Comparison of ENCODE assay signal across 8 cellular contexts in the genomic region with DNA sequence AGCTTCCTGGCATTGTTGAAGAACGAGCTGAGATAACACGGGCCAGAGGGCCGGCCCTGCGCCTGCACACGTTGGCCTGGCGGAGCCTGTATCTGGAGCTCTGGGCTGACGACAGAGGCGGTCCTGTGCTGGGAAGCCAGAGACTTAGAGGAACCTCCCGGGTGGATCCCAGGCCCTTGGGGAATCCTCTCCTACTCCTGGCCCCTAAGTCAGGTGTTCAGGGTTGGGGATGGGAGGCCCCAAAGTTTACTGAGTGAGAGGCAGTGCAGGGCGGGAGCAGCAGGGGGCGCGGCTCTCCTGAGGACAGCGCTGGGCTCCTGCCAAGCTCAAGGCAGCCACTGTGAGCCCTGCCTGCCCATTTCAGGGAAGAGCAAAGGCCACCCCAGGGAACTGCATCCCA. TPM values are rescaled to one million over a fixed set of nuclear protein-coding genes. Genes with fewer than 3 reads are reported as not detected.
A peak's percentile ranks its signal among the peaks of the same experiment; 100 is the strongest.
DNase-seq lines count a peak whose midpoint lies in the region; ATAC-seq and TF ChIP-seq lines count a peak whose summit lies in the region.

No MANE protein-coding gene starts in this region.

- peak; percentile 65 to 68 for ATAC-seq in activated naive CD4-positive, alpha-beta T cell treated with anti-CD3 and anti-CD28 coated beads, Interleukin-2, amount 50 U/mL, for 72 hours
- peak; percentile 65 for ATAC-seq in stimulated activated effector memory CD8-positive, alpha-beta T cell treated with anti-CD3 and anti-CD28 coated beads, Interleukin-12 subunit alpha, Interleukin-12 subunit beta, amount 100 ng/mL, for 72 hours

- H3K27ac Mint-ChIP-seq in activated naive CD4-positive, alpha-beta T cell treated with anti-CD3 and anti-CD28 coated beads, Interleukin-2, amount 50 U/mL, for 72 hours, result no peak overlapping the region
- H3K27ac Mint-ChIP-seq in stimulated activated effector memory CD8-positive, alpha-beta T cell treated with anti-CD3 and anti-CD28 coated beads, Interleukin-12 subunit alpha, Interleukin-12 subunit beta, amount 100 ng/mL, for 72 hours, result no peak overlapping the region

- peak; percentile 84 for DNase-seq in AG08396 (ENCODE audit: low spot score)
- DNase-seq in GM13977 (ENCODE audit: low spot score), result peak; percentile 68
- DNase-seq in NCI-H146 treated with DMSO at 0.1 percent for 48 hours (lab: John Stamatoyannopoulos, UW; ENCODE audit: unreplicated experiment), result peak; percentile 31
- peak in 1 of 2 donors; percentile 45 for DNase-seq in activated naive CD4-positive, alpha-beta T cell treated with anti-CD3 and anti-CD28 coated beads, Interleukin-2, amount 50 U/mL, for 72 hours (ENCODE audit: low spot score in 2 of 2)
- DNase-seq in iPS DF 19.7 (ENCODE audit: low read depth, low spot score), result peak; percentile 33
- peak in 1 of 2 donors; percentile 64 for DNase-seq in stimulated activated effector memory CD8-positive, alpha-beta T cell treated with anti-CD3 and anti-CD28 coated beads, Interleukin-12 subunit alpha, Interleukin-12 subunit beta, amount 100 ng/mL, for 72 hours (ENCODE audit: low spot score in 2 of 2)
- DNase-seq in posterior cingulate gyrus, result no peak
- DNase-seq in Ammon's horn (ENCODE audit: low spot score), result no peak

- peak; percentile 73 for TF ChIP-seq CTCF in GM13977 (IDR thresholded peaks at IDR 0.05; ENCODE audit: extremely low read depth, insufficient read depth, missing control alignments)

- H3K4me1 Mint-ChIP-seq in stimulated activated effector memory CD8-positive, alpha-beta T cell treated with anti-CD3 and anti-CD28 coated beads, Interleukin-12 subunit alpha, Interleukin-12 subunit beta, amount 100 ng/mL, for 72 hours, result no peaks in the 10 kb centered on the region

- H3K36me3 Mint-ChIP-seq in activated naive CD4-positive, alpha-beta T cell treated with anti-CD3 and anti-CD28 coated beads, Interleukin-2, amount 50 U/mL, for 72 hours, result no peaks in the 10 kb centered on the region
- no peaks in the 10 kb centered on the region for H3K36me3 Mint-ChIP-seq in stimulated activated effector memory CD8-positive, alpha-beta T cell treated with anti-CD3 and anti-CD28 coated beads, Interleukin-12 subunit alpha, Interleukin-12 subunit beta, amount 100 ng/mL, for 72 hours

- H3K9me3 Mint-ChIP-seq in activated naive CD4-positive, alpha-beta T cell treated with anti-CD3 and anti-CD28 coated beads, Interleukin-2, amount 50 U/mL, for 72 hours, result no peaks in the 10 kb centered on the region
- H3K9me3 Mint-ChIP-seq in stimulated activated effector memory CD8-positive, alpha-beta T cell treated with anti-CD3 and anti-CD28 coated beads, Interleukin-12 subunit alpha, Interleukin-12 subunit beta, amount 100 ng/mL, for 72 hours, result no peaks in the 10 kb centered on the region

- intact Hi-C loops in posterior cingulate gyrus (cut with DNase I), result no loop called here

- in situ Hi-C loops in GM13977 (cut with MboI; ENCODE audit: low pct_unique_long_range_greater_than_20kb, low sequenced_read_pairs, unreplicated experiment), result no loop called here

- H3K4me3 Mint-ChIP-seq in stimulated activated effector memory CD8-positive, alpha-beta T cell treated with anti-CD3 and anti-CD28 coated beads, Interleukin-12 subunit alpha, Interleukin-12 subunit beta, amount 100 ng/mL, for 72 hours, result no peak overlapping the region

RNA-seq across cellular contexts. Expression of gene HTRA3, which starts 2.5 kb away (rescaled TPM):
- total RNA-seq in activated naive CD4-positive, alpha-beta T cell treated with anti-CD3 and anti-CD28 coated beads, Interleukin-2, amount 50 U/mL, for 72 hours, result not detected

Comparison
In these comparisons a context has a peak if more than half of its experiments do, and no peak if none do; other contexts are left out.
1. DNase-seq: peak in AG08396 (single experiment), GM13977 (single experiment), NCI-H146 treated with DMSO at 0.1 percent for 48 hours (single experiment) and iPS DF 19.7 (single experiment); none in posterior cingulate gyrus (0 of 10) and Ammon's horn (single experiment).